ENCODE assay signal across 8 cellular contexts in genomic region chr12:52949413-52950331, GRCh38. TPM values are rescaled to one million over a fixed set of nuclear protein-coding genes. Genes with fewer than 3 reads are reported as not detected.
DNase-seq lines count a peak whose midpoint lies in the region; ATAC-seq, FAIRE-seq and TF ChIP-seq lines count a peak whose summit lies in the region.

No MANE protein-coding gene starts in this region.

- DNase-seq in activated T-cell treated with anti-CD3 and anti-CD28 coated beads, Interleukin-2, amount 50 U/mL, for 4 hours = no peak
- no peak for DNase-seq in activated T-cell treated with anti-CD3 and anti-CD28 coated beads, Interleukin-2, amount 50 U/mL, for 1 hour
- DNase-seq in NOMO-1 treated with dmso at 0.1 percent for 144 hours (lab: John Stamatoyannopoulos, UW; ENCODE audit: unreplicated experiment) = peak; percentile 8
- DNase-seq in dorsolateral prefrontal cortex = no peak
- no peak for DNase-seq in memory B cell (ENCODE audit: low spot score in 2 of 2)
- DNase-seq in GM12892 (ENCODE audit: insufficient read length) = no peak

- peak overlapping the region; percentile 70 for H3K4me3 Mint-ChIP-seq in activated T-cell treated with anti-CD3 and anti-CD28 coated beads, Interleukin-2, amount 50 U/mL, for 4 hours
- peak overlapping the region; percentile 79 for H3K4me3 Mint-ChIP-seq in memory B cell

- peak overlapping the region in 40 of 59 donors; percentile 4 to 62 (median 42) for H3K4me3 ChIP-seq in dorsolateral prefrontal cortex

- ATAC-seq in activated T-cell treated with anti-CD3 and anti-CD28 coated beads, Interleukin-2, amount 50 U/mL, for 4 hours = no peak
- no peak for ATAC-seq in memory B cell (ENCODE audit: low read depth)
- ATAC-seq in HG02973 (IDR thresholded peaks at IDR 0.05; ENCODE audit: unreplicated experiment) = no peak
- no peak for ATAC-seq in GM21528 (IDR thresholded peaks at IDR 0.05; ENCODE audit: low FRiP score, unreplicated experiment)

- H3K4me1 Mint-ChIP-seq in activated T-cell treated with anti-CD3 and anti-CD28 coated beads, Interleukin-2, amount 50 U/mL, for 4 hours (ENCODE audit: low read depth) = peaks cover 3% of the 10 kb centered on the region
- H3K4me1 Mint-ChIP-seq in memory B cell = peaks cover 7% of the 10 kb centered on the region

- FAIRE-seq in GM12892 (lab: Jason Lieb, UNC) = no peak

- no peak for TF ChIP-seq POLR2A in GM12892 (IDR thresholded peaks at IDR 0.05; ENCODE audit: low read depth, low read length)

- no peaks in the 10 kb centered on the region for H3K36me3 Mint-ChIP-seq in activated T-cell treated with anti-CD3 and anti-CD28 coated beads, Interleukin-2, amount 50 U/mL, for 4 hours (ENCODE audit: insufficient read depth)
- H3K36me3 Mint-ChIP-seq in memory B cell = no peaks in the 10 kb centered on the region

- no peak overlapping the region for H3K27ac Mint-ChIP-seq in memory B cell

- H3K27ac ChIP-seq in dorsolateral prefrontal cortex = peak overlapping the region in 1 of 59 donors; percentile 48

- H3K9me3 Mint-ChIP-seq in activated T-cell treated with anti-CD3 and anti-CD28 coated beads, Interleukin-2, amount 50 U/mL, for 4 hours = no peaks in the 10 kb centered on the region
- no peaks in the 10 kb centered on the region for H3K9me3 Mint-ChIP-seq in memory B cell

- TF ChIP-seq CTCF in dorsolateral prefrontal cortex (IDR thresholded peaks at IDR 0.05 in 54 of 56, conservative IDR thresholded peaks at IDR 0.05 in 2 of 56; ENCODE audit: low read depth in 1 of 56, partially characterized antibody in 56 of 56) = no peak

- H3K27me3 Mint-ChIP-seq in activated T-cell treated with anti-CD3 and anti-CD28 coated beads, Interleukin-2, amount 50 U/mL, for 4 hours (ENCODE audit: low read depth) = peaks cover 7% of the 10 kb centered on the region
- peaks cover 12% of the 10 kb centered on the region for H3K27me3 Mint-ChIP-seq in memory B cell

- peaks cover 0 to 30% (median 12%) of the 10 kb centered on the region in 45 donors for H3K27me3 ChIP-seq in dorsolateral prefrontal cortex

- intact Hi-C loops in dorsolateral prefrontal cortex (cut with DNase I) = no loop called here

RNA-seq across cellular contexts. Expression of gene KRT18, which starts 0.8 kb away (rescaled TPM):
- 10 to 100 TPM; 11.8 to 15.6 (median 15.0) TPM for total RNA-seq in activated T-cell treated with anti-CD3 and anti-CD28 coated beads, Interleukin-2, amount 50 U/mL, for 4 hours
- total RNA-seq in dorsolateral prefrontal cortex = 1 to 10 TPM in 54 of 120 experiments, under 1 TPM in 47, not detected in 19; 0.32 to 3.8 (median 1.0) TPM
- 0.34 TPM for polyA plus RNA-seq in GM12892 (2012; ENCODE audit: missing spikeins)

RNA-seq across cellular contexts. Expression of gene KRT8, which starts 44.8 kb away (rescaled TPM):
- total RNA-seq in activated T-cell treated with anti-CD3 and anti-CD28 coated beads, Interleukin-2, amount 50 U/mL, for 4 hours = 1 to 10 TPM; 4.2 to 6.0 (median 4.5) TPM
- 1 to 10 TPM in 10 of 120 experiments, under 1 TPM in 42, not detected in 68; 0.18 to 2.7 (median 0.59) TPM for total RNA-seq in dorsolateral prefrontal cortex
- polyA plus RNA-seq in GM12892 (2012; ENCODE audit: missing spikeins) = 0.47 TPM

RNA-seq across cellular contexts. Expression of gene EIF4B, which starts 56.6 kb away (rescaled TPM):
- 100 to 1,000 TPM; 617 to 659 (median 632) TPM for total RNA-seq in activated T-cell treated with anti-CD3 and anti-CD28 coated beads, Interleukin-2, amount 50 U/mL, for 4 hours
- 100 to 1,000 TPM; 207 to 375 (median 283) TPM for total RNA-seq in dorsolateral prefrontal cortex
- 390 TPM for polyA plus RNA-seq in GM12892 (2012; ENCODE audit: missing spikeins)
